In the genomic region with DNA sequence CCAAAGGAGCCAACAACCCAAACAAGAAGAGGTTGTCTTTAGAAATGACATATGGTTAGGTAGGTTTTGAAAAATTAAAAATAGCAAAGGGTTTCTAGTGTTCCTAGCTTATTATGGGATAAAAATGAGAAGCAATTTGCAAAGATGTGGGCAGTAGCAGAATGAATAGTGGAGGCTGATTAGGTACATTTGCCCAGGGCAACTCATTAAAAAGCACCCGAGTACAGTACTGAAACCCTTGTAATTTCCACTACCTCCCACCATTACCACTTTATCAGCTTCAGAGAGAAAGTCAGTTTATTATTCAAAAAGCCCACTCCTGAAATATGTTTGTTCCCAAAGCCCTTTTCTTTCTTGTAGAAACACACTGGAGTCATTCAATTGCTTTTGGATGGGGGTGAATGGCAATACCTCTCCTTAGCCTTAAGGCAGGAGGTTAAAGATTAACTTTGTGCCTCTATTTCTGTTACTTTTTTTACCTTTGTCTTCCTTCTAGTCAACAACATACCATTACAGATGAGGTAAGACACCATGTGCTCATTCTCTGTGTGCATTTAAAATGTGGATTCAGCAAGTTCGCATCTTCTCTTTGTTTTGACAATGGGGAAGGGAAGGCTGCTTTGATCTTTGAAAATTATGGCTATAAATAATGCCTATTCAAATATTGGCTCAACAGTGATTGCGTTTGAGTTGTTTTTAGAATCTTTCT, we compare ENCODE assay signal across 1 cellular context.
TF ChIP-seq lines count a peak whose summit lies in the region.

No MANE protein-coding gene starts in this region.

TF ChIP-seq in GM12878, 131 proteins besides CTCF, POLR2A, EP300 and RAD21 (continued from another document):
- TF ChIP-seq, protein P1, sequence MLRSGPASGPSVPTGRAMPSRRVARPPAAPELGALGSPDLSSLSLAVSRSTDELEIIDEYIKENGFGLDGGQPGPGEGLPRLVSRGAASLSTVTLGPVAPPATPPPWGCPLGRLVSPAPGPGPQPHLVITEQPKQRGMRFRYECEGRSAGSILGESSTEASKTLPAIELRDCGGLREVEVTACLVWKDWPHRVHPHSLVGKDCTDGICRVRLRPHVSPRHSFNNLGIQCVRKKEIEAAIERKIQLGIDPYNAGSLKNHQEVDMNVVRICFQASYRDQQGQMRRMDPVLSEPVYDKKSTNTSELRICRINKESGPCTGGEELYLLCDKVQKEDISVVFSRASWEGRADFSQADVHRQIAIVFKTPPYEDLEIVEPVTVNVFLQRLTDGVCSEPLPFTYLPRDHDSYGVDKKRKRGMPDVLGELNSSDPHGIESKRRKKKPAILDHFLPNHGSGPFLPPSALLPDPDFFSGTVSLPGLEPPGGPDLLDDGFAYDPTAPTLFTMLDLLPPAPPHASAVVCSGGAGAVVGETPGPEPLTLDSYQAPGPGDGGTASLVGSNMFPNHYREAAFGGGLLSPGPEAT (IDR thresholded peaks at IDR 0.05; ENCODE audit: low read depth) = 0 out of 2 replicates have a peak, but pooled peaks have one; percentile 31
- peak; percentile 83 for TF ChIP-seq BCL11A (IDR thresholded peaks at IDR 0.05; ENCODE audit: low read depth, low read length)
- peak; percentile 33; the same call in 1 of the 2 replicates for TF ChIP-seq ATF7 (IDR thresholded peaks at IDR 0.05; ENCODE audit: low read depth)
- no peak for TF ChIP-seq GATAD2B (conservative IDR thresholded peaks at IDR 0.05; ENCODE audit: low read depth)
- peak; percentile 98 for TF ChIP-seq MTA2 (IDR thresholded peaks at IDR 0.05; ENCODE audit: low read depth)
TF ChIP-seq in GM12878: peak in this region for 7.
